In the genomic region with DNA sequence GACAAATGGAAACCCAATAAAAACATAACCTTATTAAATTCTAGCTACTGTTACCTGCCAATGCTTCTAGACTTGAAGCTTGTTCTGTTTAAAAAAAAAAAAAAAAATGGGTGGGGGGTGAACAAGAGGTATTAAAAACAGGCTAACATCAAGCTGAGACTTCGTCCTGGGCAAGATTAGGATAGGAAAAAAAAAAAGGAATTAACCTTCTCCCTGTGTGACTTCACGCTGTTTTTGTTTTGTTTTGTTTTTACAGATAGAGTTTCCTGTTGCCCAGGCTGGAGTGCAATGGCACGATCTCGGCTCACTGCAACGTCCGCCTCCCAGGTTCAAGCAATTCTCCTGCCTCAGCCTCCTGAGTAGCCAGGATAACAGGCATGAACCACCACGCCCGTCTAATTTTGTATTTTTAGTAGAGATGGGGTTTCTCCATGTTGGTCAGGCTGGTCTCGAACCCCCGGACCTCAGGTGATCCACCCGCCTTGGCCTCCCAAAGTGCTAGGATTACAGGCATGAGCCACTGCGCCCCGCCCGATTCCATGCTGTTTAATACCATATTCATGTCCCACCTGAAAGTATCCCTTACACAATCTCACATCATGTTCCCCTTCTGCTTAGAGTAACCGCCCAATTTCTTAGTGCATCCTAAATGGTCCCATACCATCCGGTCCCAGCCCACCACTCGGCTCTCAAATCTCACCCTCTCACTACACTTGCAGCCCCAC, we compare ENCODE assay signal across 9 cellular contexts. TPM values are rescaled to one million over a fixed set of nuclear protein-coding genes. Genes with fewer than 3 reads are reported as not detected.
A peak's percentile ranks its signal among the peaks of the same experiment; 100 is the strongest.
DNase-seq lines count a peak whose midpoint lies in the region; ATAC-seq and TF ChIP-seq lines count a peak whose summit lies in the region.
"Had no signal": no experiment of that assay in that cellular context is flagged by ENCODE, and none has a peak within 500 bp of the region (broad histone marks: within the 10 kb centered on the region; RNA-seq: fewer than 3 reads in every experiment).

No MANE protein-coding gene starts in this region.

- no peak overlapping the region for H3K4ac ChIP-seq in mesenchymal stem cell (ENCODE audit: low read depth in 1 of 2, low read length in 2 of 2)

- H3K4me3 Mint-ChIP-seq in stimulated activated naive CD8-positive, alpha-beta T cell treated with anti-CD3 and anti-CD28 coated beads, Interleukin-15, Interleukin-2, amounts not matched to agents 100 ng/mL and 50 ng/mL, for 24 hours = peak overlapping the region; percentile 94
- H3K4me3 Mint-ChIP-seq in brain = peak overlapping the region; percentile 90 to 99 (median 96)

- peak overlapping the region; percentile 57 for H2AK5ac ChIP-seq in mesenchymal stem cell (ENCODE audit: low read length, severe bottlenecking)

- H3K9me3 ChIP-seq in mesenchymal stem cell (ENCODE audit: control insufficient read depth, low read length) = no peaks in the 10 kb centered on the region

- no peak overlapping the region for H3K23ac ChIP-seq in mesenchymal stem cell (ENCODE audit: low read length in 2 of 2)

- no peak overlapping the region for H3K27ac Mint-ChIP-seq in stimulated activated naive CD8-positive, alpha-beta T cell treated with anti-CD3 and anti-CD28 coated beads, Interleukin-15, Interleukin-2, amounts not matched to agents 100 ng/mL and 50 ng/mL, for 24 hours
- peak overlapping the region in 4 of 5 experiments; percentile 6 to 61 (median 35) for H3K27ac Mint-ChIP-seq in brain

- H4K91ac ChIP-seq in mesenchymal stem cell (ENCODE audit: low read length) = no peak overlapping the region

- H2BK120ac ChIP-seq in mesenchymal stem cell (ENCODE audit: low read depth, low read length) = no peak overlapping the region

- H3K27me3 Mint-ChIP-seq in stimulated activated naive CD8-positive, alpha-beta T cell treated with anti-CD3 and anti-CD28 coated beads, Interleukin-15, Interleukin-2, amounts not matched to agents 100 ng/mL and 50 ng/mL, for 24 hours = peaks cover 4% of the 10 kb centered on the region
- peaks cover 15% of the 10 kb centered on the region for H3K27me3 Mint-ChIP-seq in brain

- H3K18ac ChIP-seq in mesenchymal stem cell (ENCODE audit: low read depth in 1 of 2, low read length in 2 of 2) = no peak overlapping the region

- no peak overlapping the region for H2AFZ ChIP-seq in mesenchymal stem cell (ENCODE audit: low read depth, low read length)

- no peak overlapping the region for H3K14ac ChIP-seq in mesenchymal stem cell (ENCODE audit: low read length in 2 of 2)

- H3K79me1 ChIP-seq in mesenchymal stem cell (replicated peaks; ENCODE audit: low read length, poor library complexity, severe bottlenecking) = peaks cover 23% of the 10 kb centered on the region

- no peak overlapping the region for H3K4me2 ChIP-seq in mesenchymal stem cell (ENCODE audit: low read length, poor library complexity, severe bottlenecking)

- peaks cover 20% of the 10 kb centered on the region for H3K4me1 ChIP-seq in mesenchymal stem cell (ENCODE audit: control insufficient read depth, insufficient read depth, low read depth, low read length)

- no peaks in the 10 kb centered on the region for H3K9me3 Mint-ChIP-seq in stimulated activated naive CD8-positive, alpha-beta T cell treated with anti-CD3 and anti-CD28 coated beads, Interleukin-15, Interleukin-2, amounts not matched to agents 100 ng/mL and 50 ng/mL, for 24 hours
- peaks cover 0 to 4% (median 0%) of the 10 kb centered on the region in 5 experiments for H3K9me3 Mint-ChIP-seq in brain

- TF ChIP-seq CTCF in brain (conservative IDR thresholded peaks at IDR 0.05) = no peak

- H2BK5ac ChIP-seq in mesenchymal stem cell (ENCODE audit: low read depth, low read length, poor library complexity, severe bottlenecking) = no peak overlapping the region

- ATAC-seq in stimulated activated naive CD8-positive, alpha-beta T cell treated with anti-CD3 and anti-CD28 coated beads, Interleukin-15, Interleukin-2, amounts not matched to agents 100 U/mL and 50 U/mL, for 24 hours = no peak
- ATAC-seq in HG02642 (IDR thresholded peaks at IDR 0.05; ENCODE audit: poor library complexity, unreplicated experiment) (no peak), GM19035 (IDR thresholded peaks at IDR 0.05; ENCODE audit: unreplicated experiment) (no peak)

- H3K36me3 ChIP-seq in mesenchymal stem cell (ENCODE audit: control insufficient read depth in 1 of 2, insufficient read depth in 2 of 2, low read depth in 1 of 2, low read length in 2 of 2) = no peaks in the 10 kb centered on the region

- DNase-seq in stimulated activated naive CD8-positive, alpha-beta T cell treated with anti-CD3 and anti-CD28 coated beads, Interleukin-15, Interleukin-2, amounts not matched to agents 100 U/mL and 50 U/mL, for 24 hours = no peak
- DNase-seq in mesenchymal stem cell = no peak
- DNase-seq in EL = no peak
- DNase-seq in NCI-H1436 treated with DMSO at 0.1 percent for 48 hours (lab: John Stamatoyannopoulos, UW) = no peak
- DNase-seq: cerebellar nuclear complex had no signal

- no peak overlapping the region for H3K9ac ChIP-seq in mesenchymal stem cell (ENCODE audit: low read length)

- no peak overlapping the region for H2BK15ac ChIP-seq in mesenchymal stem cell (ENCODE audit: low read depth, poor library complexity, severe bottlenecking)

- peaks cover 36% of the 10 kb centered on the region for H3K4me1 Mint-ChIP-seq in stimulated activated naive CD8-positive, alpha-beta T cell treated with anti-CD3 and anti-CD28 coated beads, Interleukin-15, Interleukin-2, amounts not matched to agents 100 ng/mL and 50 ng/mL, for 24 hours (ENCODE audit: low read depth)
- H3K4me1 Mint-ChIP-seq in brain = peaks cover 64% of the 10 kb centered on the region

- no peak overlapping the region for H3K27ac ChIP-seq in mesenchymal stem cell (ENCODE audit: low read length, poor library complexity, severe bottlenecking)

- peak overlapping the region in 1 of 2 experiments; percentile 88 for H3K4me3 ChIP-seq in mesenchymal stem cell (ENCODE audit: insufficient read depth in 1 of 2, low read depth in 1 of 2, low read length in 2 of 2)

- H3K36me3 Mint-ChIP-seq in stimulated activated naive CD8-positive, alpha-beta T cell treated with anti-CD3 and anti-CD28 coated beads, Interleukin-15, Interleukin-2, amounts not matched to agents 100 ng/mL and 50 ng/mL, for 24 hours (ENCODE audit: low read depth) = peaks cover 4% of the 10 kb centered on the region
- no peaks in the 10 kb centered on the region for H3K36me3 Mint-ChIP-seq in brain

- H3K27me3 ChIP-seq in mesenchymal stem cell (ENCODE audit: control insufficient read depth in 1 of 2, insufficient read depth in 1 of 2, low read length in 2 of 2) = no peaks in the 10 kb centered on the region

- WGBS in mesenchymal stem cell = 89% methylated on average over 17 of the region's 17 CpGs

- H4K8ac ChIP-seq in mesenchymal stem cell (ENCODE audit: low read length) = no peak overlapping the region

- no peak overlapping the region for H2BK12ac ChIP-seq in mesenchymal stem cell (ENCODE audit: low read length in 2 of 2)

RNA-seq across cellular contexts. Expression of gene USP31, which starts 2.2 kb away (rescaled TPM):
- 4.3 TPM for polyA plus RNA-seq in brain (ENCODE audit: insufficient read depth, low read depth, low replicate concordance)
- 5.5 TPM for polyA plus RNA-seq in mesenchymal stem cell (2013, experiment 1 of 2)
- polyA plus RNA-seq in mesenchymal stem cell (2013, experiment 2 of 2) = 5.0 TPM

RNA-seq across cellular contexts. Expression of gene SCNN1G, which starts 35.5 kb away (rescaled TPM):
- not detected for polyA plus RNA-seq in brain (ENCODE audit: insufficient read depth, low read depth, low replicate concordance)
- not detected for polyA plus RNA-seq in mesenchymal stem cell (2013, experiment 1 of 2)
- polyA plus RNA-seq in mesenchymal stem cell (2013, experiment 2 of 2) = not detected
